In genomic region chr7:86939197-86939814, GRCh38 we compare ENCODE assay signal across 8 cellular contexts.
DNase-seq lines count a peak whose midpoint lies in the region; ATAC-seq lines count a peak whose summit lies in the region.

No MANE protein-coding gene starts in this region.

- no peak overlapping the region for H3K4me3 ChIP-seq in ACC112 (ENCODE audit: low read depth, low read length)

- H3K79me2 ChIP-seq in ACC112 (ENCODE audit: control insufficient read depth, insufficient read depth, low read length, unreplicated experiment) = no peaks in the 10 kb centered on the region

- peaks cover 11% of the 10 kb centered on the region for H3K27me3 ChIP-seq in ACC112 (ENCODE audit: insufficient read depth, low read length)

- peak; percentile 72 for ATAC-seq in HG02571 (IDR thresholded peaks at IDR 0.05; ENCODE audit: unreplicated experiment)
- ATAC-seq in HG03196 (IDR thresholded peaks at IDR 0.05; ENCODE audit: unreplicated experiment) = no peak

- peak overlapping the region; percentile 54 for H2AFZ ChIP-seq in ACC112 (ENCODE audit: low read length, unreplicated experiment)

- no peaks in the 10 kb centered on the region for H3K4me1 ChIP-seq in ACC112 (ENCODE audit: control insufficient read depth, insufficient read depth, low read length, unreplicated experiment)

- H3K27ac ChIP-seq in ACC112 (ENCODE audit: low read depth, low read length) = no peak overlapping the region

- peak; percentile 34 for DNase-seq in GM04504 (ENCODE audit: low read depth)
- DNase-seq in NCI-H128 (lab: John Stamatoyannopoulos, UW; ENCODE audit: unreplicated experiment) = peak; percentile 52
- DNase-seq in SW480 (ENCODE audit: low spot score) = peak; percentile 88
- peak; percentile 30 for DNase-seq in effector CD4-positive, alpha-beta T cell
- peak; percentile 80 for DNase-seq in midbrain (lab: John Stamatoyannopoulos, UW)

- H3K36me3 ChIP-seq in ACC112 (ENCODE audit: insufficient read depth, low read length) = no peaks in the 10 kb centered on the region

Comparison
In these comparisons a context has a peak if more than half of its experiments do, and no peak if none do; other contexts are left out.
1. DNase-seq: peak in every context shown above with its lines; median percentile 88 in SW480; 80 in midbrain; 52 in NCI-H128; 34 in GM04504; 30 in effector CD4-positive, alpha-beta T cell.